In genomic region chr11:69460540-69461257, GRCh38 we compare ENCODE assay signal across 20 cellular contexts. TPM values are rescaled to one million over a fixed set of nuclear protein-coding genes. Genes with fewer than 3 reads are reported as not detected.
DNase-seq lines count a peak whose midpoint lies in the region; ATAC-seq and TF ChIP-seq lines count a peak whose summit lies in the region.
"Had no signal": no experiment of that assay in that cellular context is flagged by ENCODE, and none has a peak within 500 bp of the region (broad histone marks: within the 10 kb centered on the region; RNA-seq: fewer than 3 reads in every experiment).

No MANE protein-coding gene starts in this region.

- no peak overlapping the region for H3K4me2 ChIP-seq in GM23338
- H3K4me2 ChIP-seq: A549 had no signal

- H3K27ac ChIP-seq in ACC112 (ENCODE audit: low read depth, low read length), result peak overlapping the region; percentile 75
- H3K27ac ChIP-seq in GM23338 (ENCODE audit: low read depth), result no peak overlapping the region
- H3K27ac ChIP-seq in A673 (ENCODE audit: low read depth, low read length, poor library complexity, severe bottlenecking), result no peak overlapping the region
- H3K27ac ChIP-seq: A549 had no signal

- POLR2A ChIA-PET in A673 (lab: Charles Lee; ENCODE audit: low non-redundant PET), result no interaction called here

- H3K27me3 ChIP-seq in ACC112 (ENCODE audit: insufficient read depth, low read length), result no peaks in the 10 kb centered on the region
- no peaks in the 10 kb centered on the region for H3K27me3 ChIP-seq in GM23338 (ENCODE audit: insufficient read depth)
- no peaks in the 10 kb centered on the region for H3K27me3 ChIP-seq in A673 (replicated peaks; ENCODE audit: insufficient read depth, low read depth, low read length, poor library complexity)
- H3K27me3 ChIP-seq: ascending aorta had no signal

- peaks cover 10% of the 10 kb centered on the region for H3K4me1 Mint-ChIP-seq in GM23338

- peaks cover 6% of the 10 kb centered on the region for H3K27me3 Mint-ChIP-seq in GM23338 (ENCODE audit: insufficient read depth, low read depth, poor library complexity)

- no peak overlapping the region for H3K27ac Mint-ChIP-seq in GM23338
- H3K27ac Mint-ChIP-seq: activated T-cell treated with anti-CD3 and anti-CD28 coated beads, Interleukin-2, amount 50 U/mL, for 24 hours; nephron progenitor cell; WTC11 had no signal

- no peaks in the 10 kb centered on the region for H3F3A ChIP-seq in GM23338 (replicated peaks; ENCODE audit: low read depth)

- H3K36me3 Mint-ChIP-seq in GM23338 (ENCODE audit: low read depth), result peaks cover 17% of the 10 kb centered on the region

- peaks cover 13% of the 10 kb centered on the region for H3K4me1 ChIP-seq in ACC112 (ENCODE audit: control insufficient read depth, insufficient read depth, low read length, unreplicated experiment)
- H3K4me1 ChIP-seq in GM23338 (ENCODE audit: insufficient read depth), result 0 out of 2 replicates have a peak, but pooled peaks cover 4% of the 10 kb centered on the region
- H3K4me1 ChIP-seq in A673 (ENCODE audit: insufficient read depth, low read length, poor library complexity, severe bottlenecking), result no peaks in the 10 kb centered on the region
- H3K4me1 ChIP-seq: A549 had no signal

- no peak overlapping the region; the same call in 2 of the 3 replicates for H3K4me3 Mint-ChIP-seq in GM23338
- H3K4me3 Mint-ChIP-seq: activated T-cell treated with anti-CD3 and anti-CD28 coated beads, Interleukin-2, amount 50 U/mL, for 24 hours; nephron progenitor cell; WTC11 had no signal

- no peak overlapping the region for H3K4me3 ChIP-seq in ACC112 (ENCODE audit: low read depth, low read length)
- H3K4me3 ChIP-seq in GM23338, result no peak overlapping the region
- H3K4me3 ChIP-seq in A673 (ENCODE audit: low read depth, low read length, poor library complexity, severe bottlenecking), result no peak overlapping the region
- H3K4me3 ChIP-seq: A549, ascending aorta had no signal

- no peaks in the 10 kb centered on the region for H4K20me1 ChIP-seq in GM23338 (replicated peaks; ENCODE audit: insufficient read depth)

- ATAC-seq in GM21717 (IDR thresholded peaks at IDR 0.05; ENCODE audit: unreplicated experiment) (no peak), GM23338 (no peak), GM18519 (IDR thresholded peaks at IDR 0.05; ENCODE audit: low FRiP score, unreplicated experiment) (no peak)
- ATAC-seq: A549, Right ventricle myocardium inferior had no signal

- H3K9me3 Mint-ChIP-seq in GM23338, result peaks cover 25% of the 10 kb centered on the region

- DNase-seq in HS-5 (ENCODE audit: low read depth), result peak; percentile 83
- peak; percentile 64 for DNase-seq in astrocyte of the hippocampus (ENCODE audit: low read depth, low spot score)
- DNase-seq in foreskin melanocyte, result peak; percentile 38
- no peak for DNase-seq in GM23338 (ENCODE audit: low spot score)
- DNase-seq in A673 (ENCODE audit: low spot score), result no peak
- DNase-seq: activated T-cell treated with anti-CD3 and anti-CD28 coated beads, Interleukin-2, amount 50 U/mL, for 24 hours; DND-41; NCI-H1048; NCI-H524 treated with DMSO at 0.1 percent for 48 hours; nephron progenitor cell; trophoblast cell had no signal

- CTCF ChIA-PET in A673 (lab: Charles Lee), result no interaction called here

- TF ChIP-seq CTCF in GM23338 (conservative IDR thresholded peaks at IDR 0.05; ENCODE audit: low read depth in 2 of 2), result no peak
- no peak for TF ChIP-seq CTCF in A673 (conservative IDR thresholded peaks at IDR 0.05; ENCODE audit: low read depth, low read length)

- no peaks in the 10 kb centered on the region for H3K9me2 ChIP-seq in GM23338 (ENCODE audit: insufficient read depth)

- intact Hi-C loops in A673 (cut with micrococcal nuclease; ENCODE audit: unreplicated experiment), result no loop called here

- H2AFZ ChIP-seq in ACC112 (ENCODE audit: low read length, unreplicated experiment), result peak overlapping the region; percentile 64
- H2AFZ ChIP-seq in GM23338, result no peak overlapping the region

- H3K36me3 ChIP-seq in ACC112 (ENCODE audit: insufficient read depth, low read length), result no peaks in the 10 kb centered on the region
- H3K36me3 ChIP-seq in GM23338 (ENCODE audit: insufficient read depth), result no peaks in the 10 kb centered on the region
- no peaks in the 10 kb centered on the region for H3K36me3 ChIP-seq in A673 (ENCODE audit: insufficient read depth, low read length, poor library complexity, severe bottlenecking)
- H3K36me3 ChIP-seq: ascending aorta had no signal

- no TSS peak for BruUV-seq in A673 (replicated peaks; lab: Mats Ljungman, UMichigan)

- H3K79me2 ChIP-seq in ACC112 (ENCODE audit: control insufficient read depth, insufficient read depth, low read length, unreplicated experiment), result no peaks in the 10 kb centered on the region
- H3K79me2 ChIP-seq in GM23338 (replicated peaks; ENCODE audit: insufficient read depth), result no peaks in the 10 kb centered on the region

- peaks cover 27% of the 10 kb centered on the region for H3K9me3 ChIP-seq in A673 (ENCODE audit: low read depth, low read length, poor library complexity, severe bottlenecking)

TF ChIP-seq in GM23338, 12 proteins besides CTCF, POLR2A, EP300 and RAD21:
- no peak for TF ChIP-seq REST (IDR thresholded peaks at IDR 0.05; ENCODE audit: unreplicated experiment)
TF ChIP-seq in GM23338: peak in this region for 0.

RNA-seq across cellular contexts. Expression of gene LINC01488, which starts 20.8 kb away (rescaled TPM):
- not detected in 2 replicates for total RNA-seq in GM23338 (2014; rRNA removed; shearing (Covaris generic))
- polyA plus RNA-seq in GM23338 (2016; fragmentation: Nextera tagmentation; extraction: Ambion mirVana), result not detected in 2 replicates
- not detected in 2 replicates for total RNA-seq in A673 (2021)
- total RNA-seq: ascending aorta, epithelial cell of proximal tubule, skeletal muscle tissue, WTC11 had no signal

Comparison
In these comparisons a context has a peak if more than half of its experiments do, and no peak if none do; other contexts are left out.
1. DNase-seq: peak in HS-5 (single experiment), astrocyte of the hippocampus (single experiment) and foreskin melanocyte (single experiment); none in GM23338 (single experiment) and A673 (single experiment).